In the genomic region with DNA sequence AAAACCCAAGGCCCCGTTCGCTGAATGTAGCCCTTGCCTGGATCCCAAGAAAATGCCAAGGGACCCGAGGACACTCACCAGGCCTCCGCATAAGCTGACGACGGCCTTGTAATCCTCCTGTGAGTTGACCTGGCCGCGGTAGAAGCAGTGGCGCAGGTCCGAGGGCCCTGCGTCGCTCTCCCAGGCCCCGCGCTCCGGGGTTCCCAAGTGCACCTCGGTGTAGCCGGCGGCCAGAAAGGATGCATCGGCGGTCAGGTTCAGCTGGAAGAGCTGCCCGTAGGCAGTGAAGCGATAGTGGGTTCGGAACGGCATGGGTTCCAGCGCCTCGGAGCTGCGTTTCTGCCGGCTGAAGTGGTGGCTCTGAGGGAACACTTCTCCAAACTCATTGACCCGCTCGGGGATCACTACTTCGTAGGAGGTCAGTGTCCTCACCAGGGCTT, we compare ENCODE assay signal across 20 cellular contexts. TPM values are rescaled to one million over a fixed set of nuclear protein-coding genes. Genes with fewer than 3 reads are reported as not detected.
DNase-seq lines count a peak whose midpoint lies in the region; ATAC-seq and TF ChIP-seq lines count a peak whose summit lies in the region.
"Had no signal": no experiment of that assay in that cellular context is flagged by ENCODE, and none has a peak within 500 bp of the region (broad histone marks: within the 10 kb centered on the region; RNA-seq: fewer than 3 reads in every experiment).

No MANE protein-coding gene starts in this region.

- intact Hi-C loops in activated T-helper 2 cell treated with anti-CD3 and anti-CD28 coated beads, Interferon-gamma antibody, Interleukin-2, Interleukin-4, amounts not matched to agents 10 μg/mL and 5 μg/mL and 100 μg/mL, durations not matched to agents 14 hours and 24 hours and 36 hours (cut with micrococcal nuclease) = no loop called here

- peak overlapping the region; percentile 85 for H3K4me3 ChIP-seq in NT2/D1 (ENCODE audit: insufficient read length, low read depth)
- peak overlapping the region; percentile 68 for H3K4me3 ChIP-seq in skeletal muscle satellite cell (ENCODE audit: low read length)
- H3K4me3 ChIP-seq: PC-9, upper lobe of right lung had no signal

- H3K36me3 Mint-ChIP-seq in endothelial cell (ENCODE audit: low read depth, unreplicated experiment) (no peaks in the 10 kb centered on the region), mesothelial cell of epicardium (no peaks in the 10 kb centered on the region)
- no peaks in the 10 kb centered on the region for H3K36me3 Mint-ChIP-seq in activated T-helper 2 cell treated with anti-CD3 and anti-CD28 coated beads, Interferon-gamma antibody, Interleukin-2, Interleukin-4, amounts not matched to agents 10 μg/mL and 5 μg/mL and 100 μg/mL, durations not matched to agents 14 hours and 24 hours and 36 hours (ENCODE audit: low read depth)

- H3K36me3 ChIP-seq in NT2/D1 (ENCODE audit: insufficient read depth, insufficient read length, low read length) (no peaks in the 10 kb centered on the region), skeletal muscle satellite cell (ENCODE audit: insufficient read depth, low read length) (no peaks in the 10 kb centered on the region)
- H3K36me3 ChIP-seq: upper lobe of right lung had no signal

- ATAC-seq in GM21528 (IDR thresholded peaks at IDR 0.05; ENCODE audit: low FRiP score, unreplicated experiment) (no peak), GM19452 (IDR thresholded peaks at IDR 0.05; ENCODE audit: unreplicated experiment) (no peak)
- ATAC-seq in activated CD4-positive, CD25-positive, alpha-beta regulatory T cell treated with anti-CD3 and anti-CD28 coated beads, Interleukin-2, amount 50 U/mL, for 24 hours = no peak

- DNase-seq in NT2/D1 (ENCODE audit: low read depth, low spot score) (no peak), endothelial cell (ENCODE audit: low spot score) (peak; percentile 11), mesothelial cell of epicardium (ENCODE audit: low spot score in 2 of 2, unreplicated experiment in 2 of 2) (no peak)
- no peak for DNase-seq in activated T-helper 2 cell treated with anti-CD3 and anti-CD28 coated beads, Interferon-gamma antibody, Interleukin-2, Interleukin-4, amounts not matched to agents 10 μg/mL and 5 μg/mL and 100 μg/mL, durations not matched to agents 14 hours and 24 hours and 36 hours (ENCODE audit: low spot score)
- DNase-seq: activated CD4-positive, alpha-beta T cell treated with anti-CD3 and anti-CD28 coated beads, Interleukin-2, amount 50 U/mL, for 4 hours; activated T-cell treated with anti-CD3 and anti-CD28 coated beads, Interleukin-2, amount 50 U/mL, for 48 hours; C1 segment of cervical spinal cord; kidney glomerular epithelial cell; MM.1S; NCI-H1930; NCI-H526; PC-9; upper lobe of right lung had no signal

- H3K27ac Mint-ChIP-seq in endothelial cell (ENCODE audit: unreplicated experiment) = no peak overlapping the region
- no peak overlapping the region for H3K27ac Mint-ChIP-seq in mesothelial cell of epicardium
- no peak overlapping the region for H3K27ac Mint-ChIP-seq in activated T-helper 2 cell treated with anti-CD3 and anti-CD28 coated beads, Interferon-gamma antibody, Interleukin-2, Interleukin-4, amounts not matched to agents 10 μg/mL and 5 μg/mL and 100 μg/mL, durations not matched to agents 14 hours and 24 hours and 36 hours
- H3K27ac Mint-ChIP-seq: stimulated activated naive CD8-positive, alpha-beta T cell treated with anti-CD3 and anti-CD28 coated beads, Interleukin-15, Interleukin-2, amounts not matched to agents 100 ng/mL and 50 ng/mL, for 24 hours had no signal

- H3K9me3 ChIP-seq in NT2/D1 (ENCODE audit: insufficient read depth, low read length) (peaks cover 4% of the 10 kb centered on the region; the same call in 1 of the 2 replicates), skeletal muscle satellite cell (replicated peaks; ENCODE audit: low read length) (no peaks in the 10 kb centered on the region)

- H3K4me1 ChIP-seq in NT2/D1 (ENCODE audit: insufficient read depth, insufficient read length) = no peaks in the 10 kb centered on the region
- H3K4me1 ChIP-seq in skeletal muscle satellite cell (ENCODE audit: control insufficient read depth, insufficient read depth, low read length) = peaks cover 4% of the 10 kb centered on the region
- H3K4me1 ChIP-seq: parathyroid adenoma, upper lobe of right lung had no signal

- peak overlapping the region; percentile 51 for H3K9ac ChIP-seq in NT2/D1 (ENCODE audit: insufficient read length, low read depth)
- H3K9ac ChIP-seq in skeletal muscle satellite cell (ENCODE audit: low read depth, low read length) = no peak overlapping the region
- H3K9ac ChIP-seq: parathyroid adenoma had no signal

- peaks cover 36% of the 10 kb centered on the region for H3K27me3 ChIP-seq in NT2/D1 (ENCODE audit: insufficient read depth, insufficient read length)
- peaks cover 36% of the 10 kb centered on the region for H3K27me3 ChIP-seq in skeletal muscle satellite cell (ENCODE audit: control insufficient read depth, insufficient read depth, low read length)

- no peaks in the 10 kb centered on the region for H3K9me3 Mint-ChIP-seq in endothelial cell (ENCODE audit: unreplicated experiment)
- peaks cover 7% of the 10 kb centered on the region for H3K9me3 Mint-ChIP-seq in mesothelial cell of epicardium
- peaks cover 6% of the 10 kb centered on the region for H3K9me3 Mint-ChIP-seq in activated T-helper 2 cell treated with anti-CD3 and anti-CD28 coated beads, Interferon-gamma antibody, Interleukin-2, Interleukin-4, amounts not matched to agents 10 μg/mL and 5 μg/mL and 100 μg/mL, durations not matched to agents 14 hours and 24 hours and 36 hours

- TF ChIP-seq CTCF in endothelial cell (IDR thresholded peaks at IDR 0.05; ENCODE audit: unreplicated experiment) (no peak), mesothelial cell of epicardium (IDR thresholded peaks at IDR 0.05; ENCODE audit: unreplicated experiment) (no peak)

- peaks cover 14% of the 10 kb centered on the region for H3K27me3 Mint-ChIP-seq in endothelial cell (ENCODE audit: unreplicated experiment)
- H3K27me3 Mint-ChIP-seq in mesothelial cell of epicardium (ENCODE audit: low read depth) = peaks cover 65% of the 10 kb centered on the region
- H3K27me3 Mint-ChIP-seq in activated T-helper 2 cell treated with anti-CD3 and anti-CD28 coated beads, Interferon-gamma antibody, Interleukin-2, Interleukin-4, amounts not matched to agents 10 μg/mL and 5 μg/mL and 100 μg/mL, durations not matched to agents 14 hours and 24 hours and 36 hours (ENCODE audit: low read depth) = peaks cover 18% of the 10 kb centered on the region

- H3K4me1 Mint-ChIP-seq in endothelial cell (ENCODE audit: unreplicated experiment) (peaks cover 7% of the 10 kb centered on the region), mesothelial cell of epicardium (peaks cover 12% of the 10 kb centered on the region)
- no peaks in the 10 kb centered on the region for H3K4me1 Mint-ChIP-seq in activated T-helper 2 cell treated with anti-CD3 and anti-CD28 coated beads, Interferon-gamma antibody, Interleukin-2, Interleukin-4, amounts not matched to agents 10 μg/mL and 5 μg/mL and 100 μg/mL, durations not matched to agents 14 hours and 24 hours and 36 hours (ENCODE audit: low read depth)

- peak overlapping the region; percentile 88 for H3K4me2 ChIP-seq in skeletal muscle satellite cell (ENCODE audit: low read length)
- H3K4me2 ChIP-seq: PC-9 had no signal

- H3K4me3 Mint-ChIP-seq in endothelial cell (ENCODE audit: unreplicated experiment) = peak overlapping the region; percentile 90
- peak overlapping the region; percentile 86 for H3K4me3 Mint-ChIP-seq in mesothelial cell of epicardium
- H3K4me3 Mint-ChIP-seq in activated T-helper 2 cell treated with anti-CD3 and anti-CD28 coated beads, Interferon-gamma antibody, Interleukin-2, Interleukin-4, amounts not matched to agents 10 μg/mL and 5 μg/mL and 100 μg/mL, durations not matched to agents 14 hours and 24 hours and 36 hours (ENCODE audit: low read depth) = no peak overlapping the region
- H3K4me3 Mint-ChIP-seq: stimulated activated naive CD8-positive, alpha-beta T cell treated with anti-CD3 and anti-CD28 coated beads, Interleukin-15, Interleukin-2, amounts not matched to agents 100 ng/mL and 50 ng/mL, for 24 hours had no signal

RNA-seq across cellular contexts. Expression of a gene that starts 1.2 kb away (rescaled TPM):
- 0.15 TPM for total RNA-seq in endothelial cell (ENCODE audit: unreplicated experiment)
- 1.6 to 2.1 TPM (median 2.1 TPM) in 3 replicates for total RNA-seq in mesothelial cell of epicardium
- total RNA-seq in skeletal muscle satellite cell (2012; rRNA removed) = not detected in 2 replicates
- total RNA-seq in activated T-helper 2 cell treated with anti-CD3 and anti-CD28 coated beads, Interferon-gamma antibody, Interleukin-2, Interleukin-4, amounts not matched to agents 10 μg/mL and 5 μg/mL and 100 μg/mL, durations not matched to agents 14 hours and 24 hours and 36 hours = not detected in 2 replicates
- total RNA-seq: mononuclear cell, upper lobe of right lung had no signal
